In genomic region chr5:19064094-19064493, GRCh38 we compare ENCODE assay signal across 19 cellular contexts.
DNase-seq lines count a peak whose midpoint lies in the region; ATAC-seq, FAIRE-seq and TF ChIP-seq lines count a peak whose summit lies in the region.
"Had no signal": no experiment of that assay in that cellular context is flagged by ENCODE, and none has a peak within 500 bp of the region (broad histone marks: within the 10 kb centered on the region; RNA-seq: fewer than 3 reads in every experiment).

No MANE protein-coding gene starts in this region.

- intact Hi-C loops in HepG2 (cut with micrococcal nuclease; ENCODE audit: unreplicated experiment), result no loop called here
- intact Hi-C loops in right lobe of liver (cut with DNase I), result no loop called here
- intact Hi-C loops in IMR-90 (cut with micrococcal nuclease), result no loop called here

- H4K20me1 ChIP-seq in HepG2 (ENCODE audit: insufficient read depth, low read length) (no peaks in the 10 kb centered on the region), IMR-90 (ENCODE audit: insufficient read depth, low read length) (no peaks in the 10 kb centered on the region)
- H4K20me1 ChIP-seq: BLaER1 had no signal

- H3K27ac ChIP-seq in HepG2 (ENCODE audit: extremely low read length, insufficient read depth, low read length) (no peak overlapping the region), right lobe of liver (no peak overlapping the region), IMR-90 (ENCODE audit: insufficient read depth, low read length) (no peak overlapping the region)
- H3K27ac ChIP-seq: 22Rv1, BLaER1 had no signal

- TF ChIP-seq POLR2A in HepG2 (IDR thresholded peaks at IDR 0.05; ENCODE audit: insufficient read depth in 1 of 2, low read depth in 2 of 2, low read length in 2 of 2), result no peak
- TF ChIP-seq POLR2A in right lobe of liver (IDR thresholded peaks at IDR 0.05), result no peak
- no peak for TF ChIP-seq POLR2A in IMR-90 (IDR thresholded peaks at IDR 0.05; ENCODE audit: low read depth, low read length)

- H3K27me3 ChIP-seq in HepG2 (ENCODE audit: control insufficient read depth in 1 of 2, insufficient read depth in 2 of 2, low read length in 2 of 2) (no peaks in the 10 kb centered on the region; a peak in 1 of 5 replicates), right lobe of liver (no peaks in the 10 kb centered on the region), IMR-90 (ENCODE audit: control insufficient read depth, insufficient read depth, low read length) (no peaks in the 10 kb centered on the region)
- H3K27me3 ChIP-seq: BE2C, BLaER1 had no signal

- H3K9ac ChIP-seq in HepG2 (ENCODE audit: insufficient read depth, low read depth, low read length), result no peak overlapping the region
- no peak overlapping the region for H3K9ac ChIP-seq in IMR-90 (ENCODE audit: low read depth, low read length)
- H3K9ac ChIP-seq: BLaER1 had no signal

- H2BK120ac ChIP-seq in IMR-90 (ENCODE audit: low read depth, low read length), result no peak overlapping the region

- TF ChIP-seq RAD21 in HepG2 (CRISPR knock-in tag; IDR thresholded peaks at IDR 0.05), result no peak
- TF ChIP-seq RAD21 in IMR-90 (IDR thresholded peaks at IDR 0.05; ENCODE audit: low read length), result no peak

- H3K23ac ChIP-seq in IMR-90 (ENCODE audit: low read depth, low read length), result no peak overlapping the region

- no peaks in the 10 kb centered on the region for H3K4me1 ChIP-seq in HepG2 (ENCODE audit: insufficient read depth, low read length)
- H3K4me1 ChIP-seq in right lobe of liver, result no peaks in the 10 kb centered on the region
- no peaks in the 10 kb centered on the region for H3K4me1 ChIP-seq in IMR-90 (ENCODE audit: control insufficient read depth, insufficient read depth, low read length)
- H3K4me1 ChIP-seq: BE2C, BLaER1 had no signal

- no peak overlapping the region for H4K91ac ChIP-seq in IMR-90 (ENCODE audit: insufficient read depth, low read depth, low read length)

- dilution Hi-C loops in IMR-90 (cut with HindIII; ENCODE audit: low sequenced_read_pairs, unreplicated experiment), result no loop called here

- TF ChIP-seq CTCF in HepG2 (CRISPR knock-in tag; IDR thresholded peaks at IDR 0.05) (no peak), right lobe of liver (IDR thresholded peaks at IDR 0.05) (no peak), IMR-90 (conservative IDR thresholded peaks at IDR 0.05; ENCODE audit: low read depth, low read length) (no peak)

- H3K9me3 ChIP-seq in HepG2 (ENCODE audit: low read length) (peaks cover 58% of the 10 kb centered on the region), right lobe of liver (no peaks in the 10 kb centered on the region), IMR-90 (ENCODE audit: control insufficient read depth, insufficient read depth, low read length) (peaks cover 2% of the 10 kb centered on the region; the same call in 1 of the 2 replicates)
- H3K9me3 ChIP-seq: BE2C, BLaER1 had no signal

- H3K56ac ChIP-seq in IMR-90 (ENCODE audit: extremely low read depth, insufficient read depth, low read length), result no peak overlapping the region

- H3K4me3 ChIP-seq in HepG2 (replicated peaks in 1 of 3; ENCODE audit: insufficient read depth in 1 of 3, low read depth in 2 of 3, low read length in 3 of 3), result no peak overlapping the region
- no peak overlapping the region for H3K4me3 ChIP-seq in right lobe of liver
- no peak overlapping the region for H3K4me3 ChIP-seq in IMR-90 (ENCODE audit: insufficient read depth, low read depth, low read length)
- H3K4me3 ChIP-seq: BLaER1 had no signal

- H2BK15ac ChIP-seq in IMR-90 (ENCODE audit: low read depth, low read length), result no peak overlapping the region

- no peaks in the 10 kb centered on the region for H3K9me1 ChIP-seq in IMR-90 (ENCODE audit: insufficient read depth, low read length)

- no peaks in the 10 kb centered on the region for H3K36me3 ChIP-seq in HepG2 (replicated peaks in 1 of 2; ENCODE audit: control insufficient read depth in 1 of 2, insufficient read depth in 2 of 2, low read length in 2 of 2)
- H3K36me3 ChIP-seq in right lobe of liver, result no peaks in the 10 kb centered on the region
- no peaks in the 10 kb centered on the region for H3K36me3 ChIP-seq in IMR-90 (ENCODE audit: control insufficient read depth, insufficient read depth, low read length)
- H3K36me3 ChIP-seq: BE2C, BLaER1 had no signal

- no peak overlapping the region for H2BK5ac ChIP-seq in IMR-90 (ENCODE audit: low read depth, low read length, poor library complexity, severe bottlenecking)

- BruUV-seq in HepG2 (replicated peaks; lab: Mats Ljungman, UMichigan) (no TSS peak), IMR-90 (replicated peaks; lab: Mats Ljungman, UMichigan) (no TSS peak)

- no peak overlapping the region for H4K5ac ChIP-seq in IMR-90 (ENCODE audit: low read depth, low read length)

- no peak overlapping the region for H3K4ac ChIP-seq in IMR-90 (ENCODE audit: low read depth, low read length)

- FAIRE-seq in HepG2 (lab: Jason Lieb, UNC), result no peak
- FAIRE-seq: G401.6, GM12891, GM19239 had no signal

- DNase-seq in HepG2 (ENCODE audit: low spot score), result no peak
- no peak for DNase-seq in right lobe of liver
- no peak for DNase-seq in IMR-90
- DNase-seq in NCI-H524 (lab: John Stamatoyannopoulos, UW), result no peak
- DNase-seq: ACHN; BE2C; C1 segment of cervical spinal cord; CD4-positive, alpha-beta memory T cell; CD4-positive, CD25-positive, alpha-beta regulatory T cell; CD8-positive, alpha-beta memory T cell; COR-L47; DMS79 treated with DMSO at 0.1 percent for 48 hours; GF-D8 had no signal

- no peak for ATAC-seq in HepG2
- no peak for ATAC-seq in right lobe of liver
- ATAC-seq in IMR-90 (ENCODE audit: low read depth), result no peak
- ATAC-seq in HG03196 (IDR thresholded peaks at IDR 0.05; ENCODE audit: unreplicated experiment), result no peak

- no peak overlapping the region for H2AK9ac ChIP-seq in IMR-90 (replicated peaks; ENCODE audit: low read depth, low read length, poor library complexity)

- H3K18ac ChIP-seq in IMR-90 (ENCODE audit: low read depth, low read length), result no peak overlapping the region

- H3K4me2 ChIP-seq in HepG2 (ENCODE audit: low read depth, low read length), result no peak overlapping the region
- no peak overlapping the region for H3K4me2 ChIP-seq in IMR-90 (ENCODE audit: low read depth, low read length)
- H3K4me2 ChIP-seq: BLaER1 had no signal

- no peak overlapping the region for H2AFZ ChIP-seq in HepG2 (ENCODE audit: low read length)
- H2AFZ ChIP-seq in IMR-90 (replicated peaks; ENCODE audit: low read length, poor library complexity), result no peak overlapping the region

- H2AK5ac ChIP-seq in IMR-90 (ENCODE audit: low read depth, low read length), result no peak overlapping the region

- POLR2A ChIA-PET in HepG2 (lab: Yijun Ruan, JAX) (no interaction called here), IMR-90 (lab: Charles Lee; ENCODE audit: unreplicated experiment) (no interaction called here)

- no peaks in the 10 kb centered on the region for H3K79me2 ChIP-seq in HepG2 (ENCODE audit: insufficient read depth, low read length)

- no peak overlapping the region for H4K8ac ChIP-seq in IMR-90 (ENCODE audit: low read depth in 2 of 2, low read length in 2 of 2)

- CTCF ChIA-PET in HepG2 (lab: Yijun Ruan, JAX; ENCODE audit: low intra/inter-chr PET ratio, low total read pairs), result no interaction called here
- CTCF ChIA-PET in IMR-90 (lab: Yijun Ruan, JAX), result interaction anchor here (0.6 kb wide), 1 partner anchor 48 kb away, joined by 3 read pairs; no protein-coding TSS in a partner anchor

- H3K14ac ChIP-seq in IMR-90 (replicated peaks; ENCODE audit: low read depth, low read length), result no peak overlapping the region

- in situ Hi-C loops in HepG2 (cut with HindIII; ENCODE audit: extremely low pct_ligation_motif_present, low pct_unique_long_range_greater_than_20kb), result no loop called here
- in situ Hi-C loops in IMR-90 (cut with MboI; ENCODE audit: low sequenced_read_pairs), result no loop called here

- no peak overlapping the region for H2BK20ac ChIP-seq in IMR-90 (ENCODE audit: low read depth, low read length)

- no peaks in the 10 kb centered on the region for H3K79me1 ChIP-seq in IMR-90 (ENCODE audit: low read depth in 1 of 2, low read length in 2 of 2)

- TF ChIP-seq EP300 in HepG2 (IDR thresholded peaks at IDR 0.05; ENCODE audit: low read depth in 2 of 2, low read length in 2 of 2) (no peak), HepG2 (CRISPR knock-in tag; IDR thresholded peaks at IDR 0.05; ENCODE audit: borderline replicate concordance) (no peak)

TF ChIP-seq in HepG2, 621 proteins besides CTCF, POLR2A, EP300 and RAD21:
- TF ChIP-seq TCF12 (IDR thresholded peaks at IDR 0.05) (no peak), TCF12 (CRISPR knock-in tag; IDR thresholded peaks at IDR 0.05) (no peak), MAFF (IDR thresholded peaks at IDR 0.05; ENCODE audit: low read depth, low read length) (peak; percentile 58; the same call in 1 of the 2 replicates), MAFK (conservative IDR thresholded peaks at IDR 0.05 in 1 of 2, IDR thresholded peaks at IDR 0.05 in 1 of 2; ENCODE audit: low read length in 2 of 2) (peak; percentile 2 to 76; a peak in 2 of 4 replicates), CHCHD3 (CRISPR knock-in tag; IDR thresholded peaks at IDR 0.05) (no peak)

TF ChIP-seq in IMR-90, 13 proteins besides CTCF, POLR2A, EP300 and RAD21:
- TF ChIP-seq MAFK (IDR thresholded peaks at IDR 0.05; ENCODE audit: low read depth, low read length) (peak; percentile 72), NFE2L2 (IDR thresholded peaks at IDR 0.05; ENCODE audit: low read depth, low read length) (no peak), RCOR1 (IDR thresholded peaks at IDR 0.05; ENCODE audit: insufficient replicate concordance, low read length) (no peak), BHLHE40 (IDR thresholded peaks at IDR 0.05; ENCODE audit: low read depth, low read length) (no peak), MXI1 (IDR thresholded peaks at IDR 0.05; ENCODE audit: borderline replicate concordance, low read depth, low read length) (no peak), RFX5 (IDR thresholded peaks at IDR 0.05; ENCODE audit: low read depth, low read length) (no peak)
- TF ChIP-seq, protein P1, sequence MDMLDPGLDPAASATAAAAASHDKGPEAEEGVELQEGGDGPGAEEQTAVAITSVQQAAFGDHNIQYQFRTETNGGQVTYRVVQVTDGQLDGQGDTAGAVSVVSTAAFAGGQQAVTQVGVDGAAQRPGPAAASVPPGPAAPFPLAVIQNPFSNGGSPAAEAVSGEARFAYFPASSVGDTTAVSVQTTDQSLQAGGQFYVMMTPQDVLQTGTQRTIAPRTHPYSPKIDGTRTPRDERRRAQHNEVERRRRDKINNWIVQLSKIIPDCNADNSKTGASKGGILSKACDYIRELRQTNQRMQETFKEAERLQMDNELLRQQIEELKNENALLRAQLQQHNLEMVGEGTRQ (IDR thresholded peaks at IDR 0.05; ENCODE audit: low read depth, low read length), result no peak
TF ChIP-seq in IMR-90: peak in this region for 1.
